Comparison of ENCODE assay signal across 15 cellular contexts in the genomic region with DNA sequence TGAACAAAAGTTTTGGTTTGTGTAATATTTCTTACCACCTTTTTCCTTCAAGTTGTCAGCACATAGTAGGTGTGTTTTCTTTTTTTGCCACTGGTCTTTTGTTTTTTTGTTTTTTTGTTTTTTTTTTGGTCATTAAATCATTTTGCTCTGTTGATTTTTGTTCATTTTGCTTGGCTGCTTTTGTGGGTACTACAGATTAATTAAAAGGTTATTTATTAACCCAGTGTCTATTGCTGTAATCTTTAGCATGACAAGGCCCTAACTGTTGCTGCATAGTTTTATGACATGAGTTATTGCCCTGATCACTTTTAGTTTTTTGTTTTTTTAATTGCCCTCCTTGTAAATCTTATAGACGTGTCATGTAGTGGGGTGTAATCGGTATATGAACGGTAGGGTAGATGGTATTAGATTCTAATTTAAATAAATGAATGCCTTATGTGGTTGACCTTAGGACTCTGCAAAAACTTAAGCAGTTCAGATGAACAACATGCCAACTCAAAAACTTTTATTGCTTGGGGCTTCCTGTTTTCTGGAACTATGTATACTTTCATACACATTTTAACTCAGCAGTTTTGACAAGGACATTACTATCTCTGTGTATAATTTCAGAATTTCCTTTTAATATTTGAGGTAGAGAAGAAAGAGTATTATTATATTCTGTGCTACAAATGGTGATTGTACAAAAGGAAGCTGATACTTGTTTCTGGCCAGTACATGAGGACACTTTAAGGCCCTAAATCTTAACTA. TPM values are rescaled to one million over a fixed set of nuclear protein-coding genes. Genes with fewer than 3 reads are reported as not detected.
DNase-seq lines count a peak whose midpoint lies in the region; ATAC-seq and TF ChIP-seq lines count a peak whose summit lies in the region.
"Had no signal": no experiment of that assay in that cellular context is flagged by ENCODE, and none has a peak within 500 bp of the region (broad histone marks: within the 10 kb centered on the region; RNA-seq: fewer than 3 reads in every experiment).

No MANE protein-coding gene starts in this region.

- no peaks in the 10 kb centered on the region for H3K9me3 Mint-ChIP-seq in activated naive CD4-positive, alpha-beta T cell treated with anti-CD3 and anti-CD28 coated beads for 36 hours
- H3K9me3 Mint-ChIP-seq in activated naive CD4-positive, alpha-beta T cell treated with anti-CD3 and anti-CD28 coated beads, Interleukin-2, amount 50 U/mL, for 72 hours, result no peaks in the 10 kb centered on the region
- no peaks in the 10 kb centered on the region for H3K9me3 Mint-ChIP-seq in activated naive CD8-positive, alpha-beta T cell treated with anti-CD3 and anti-CD28 coated beads, Interleukin-2, amount 50 U/mL, for 24 hours
- H3K9me3 Mint-ChIP-seq: activated naive CD8-positive, alpha-beta T cell treated with anti-CD3 and anti-CD28 coated beads, Interleukin-2, amount 10 ng/mL, durations not matched to agents 7 days and 5 days had no signal

- H3K27me3 ChIP-seq in left lung (no peaks in the 10 kb centered on the region), transverse colon (no peaks in the 10 kb centered on the region), suprapubic skin (no peaks in the 10 kb centered on the region)
- H3K27me3 ChIP-seq: Peyer's patch, upper lobe of right lung had no signal

- peaks cover 73% of the 10 kb centered on the region for H3K36me3 Mint-ChIP-seq in activated naive CD4-positive, alpha-beta T cell treated with anti-CD3 and anti-CD28 coated beads for 36 hours (ENCODE audit: low read depth)
- H3K36me3 Mint-ChIP-seq in activated naive CD4-positive, alpha-beta T cell treated with anti-CD3 and anti-CD28 coated beads, Interleukin-2, amount 50 U/mL, for 72 hours, result peaks cover 44 to 88% of the 10 kb centered on the region in 2 donors
- H3K36me3 Mint-ChIP-seq in activated naive CD8-positive, alpha-beta T cell treated with anti-CD3 and anti-CD28 coated beads, Interleukin-2, amount 50 U/mL, for 24 hours (ENCODE audit: low read depth), result peaks cover 90% of the 10 kb centered on the region

- peaks cover 64% of the 10 kb centered on the region for H3K4me1 Mint-ChIP-seq in activated naive CD4-positive, alpha-beta T cell treated with anti-CD3 and anti-CD28 coated beads for 36 hours (ENCODE audit: low read depth)
- H3K4me1 Mint-ChIP-seq in activated naive CD8-positive, alpha-beta T cell treated with anti-CD3 and anti-CD28 coated beads, Interleukin-2, amount 50 U/mL, for 24 hours, result peaks cover 67% of the 10 kb centered on the region

- TF ChIP-seq CTCF in left lung (IDR thresholded peaks at IDR 0.05) (no peak), transverse colon (IDR thresholded peaks at IDR 0.05) (peak in 1 of 5 experiments; percentile 39), suprapubic skin (IDR thresholded peaks at IDR 0.05) (no peak)

- H3K4me3 Mint-ChIP-seq in activated naive CD4-positive, alpha-beta T cell treated with anti-CD3 and anti-CD28 coated beads for 36 hours, result no peak overlapping the region
- H3K4me3 Mint-ChIP-seq in activated naive CD8-positive, alpha-beta T cell treated with anti-CD3 and anti-CD28 coated beads, Interleukin-2, amount 50 U/mL, for 24 hours, result no peak overlapping the region
- H3K4me3 Mint-ChIP-seq: activated naive CD8-positive, alpha-beta T cell treated with anti-CD3 and anti-CD28 coated beads, Interleukin-2, amount 10 ng/mL, durations not matched to agents 7 days and 5 days had no signal

- no peak for DNase-seq in activated naive CD4-positive, alpha-beta T cell treated with anti-CD3 and anti-CD28 coated beads for 36 hours
- DNase-seq in activated naive CD4-positive, alpha-beta T cell treated with anti-CD3 and anti-CD28 coated beads, Interleukin-2, amount 50 U/mL, for 72 hours (ENCODE audit: low spot score in 2 of 2), result no peak
- DNase-seq in activated naive CD8-positive, alpha-beta T cell treated with anti-CD3 and anti-CD28 coated beads, Interleukin-2, amount 50 U/mL, for 24 hours, result no peak
- DNase-seq in left lung (no peak), transverse colon (no peak), suprapubic skin (ENCODE audit: low spot score in 2 of 2) (no peak)
- no peak for DNase-seq in stimulated activated CD4-positive, alpha-beta T cell treated with anti-CD3 and anti-CD28 coated beads, Interleukin-4, amount 100 ng/mL, for 4 hours
- DNase-seq: activated naive CD8-positive, alpha-beta T cell treated with anti-CD3 and anti-CD28 coated beads, Interleukin-2, amount 10 ng/mL, durations not matched to agents 7 days and 5 days; NCI-H526 treated with DMSO at 0.1 percent for 48 hours; occipital lobe; Peyer's patch; upper lobe of right lung had no signal

- peak overlapping the region; percentile 32 for H3K27ac Mint-ChIP-seq in activated naive CD4-positive, alpha-beta T cell treated with anti-CD3 and anti-CD28 coated beads for 36 hours
- H3K27ac Mint-ChIP-seq in activated naive CD4-positive, alpha-beta T cell treated with anti-CD3 and anti-CD28 coated beads, Interleukin-2, amount 50 U/mL, for 72 hours, result peak overlapping the region in 1 of 2 donors; percentile 79
- H3K27ac Mint-ChIP-seq in activated naive CD8-positive, alpha-beta T cell treated with anti-CD3 and anti-CD28 coated beads, Interleukin-2, amount 50 U/mL, for 24 hours, result peak overlapping the region; percentile 16

- TF ChIP-seq POLR2A in transverse colon (IDR thresholded peaks at IDR 0.05) (no peak), GM18505 (IDR thresholded peaks at IDR 0.05; ENCODE audit: borderline replicate concordance, extremely low read depth, insufficient read depth, insufficient read length) (no peak), suprapubic skin (IDR thresholded peaks at IDR 0.05) (no peak)

- no peak for TF ChIP-seq EP300 in transverse colon (IDR thresholded peaks at IDR 0.05; ENCODE audit: low read depth)
- TF ChIP-seq EP300 in suprapubic skin (IDR thresholded peaks at IDR 0.05), result no peak

- H3K9me3 ChIP-seq in left lung (no peaks in the 10 kb centered on the region), transverse colon (no peaks in the 10 kb centered on the region), suprapubic skin (no peaks in the 10 kb centered on the region)
- H3K9me3 ChIP-seq: Peyer's patch, upper lobe of right lung had no signal

- H3K27me3 Mint-ChIP-seq in activated naive CD4-positive, alpha-beta T cell treated with anti-CD3 and anti-CD28 coated beads for 36 hours (ENCODE audit: low read depth), result no peaks in the 10 kb centered on the region
- no peaks in the 10 kb centered on the region for H3K27me3 Mint-ChIP-seq in activated naive CD8-positive, alpha-beta T cell treated with anti-CD3 and anti-CD28 coated beads, Interleukin-2, amount 50 U/mL, for 24 hours
- H3K27me3 Mint-ChIP-seq: activated naive CD8-positive, alpha-beta T cell treated with anti-CD3 and anti-CD28 coated beads, Interleukin-2, amount 10 ng/mL, durations not matched to agents 7 days and 5 days had no signal

- peaks cover 16 to 55% of the 10 kb centered on the region in 2 donors for H3K4me1 ChIP-seq in left lung
- peaks cover 28 to 69% (median 41%) of the 10 kb centered on the region in 4 donors for H3K4me1 ChIP-seq in transverse colon
- H3K4me1 ChIP-seq in suprapubic skin, result peaks cover 50% of the 10 kb centered on the region

- WGBS in transverse colon (ENCODE audit: low coverage in 1 of 2), 2 donors, result 35% methylated on average over 3 of the region's 3 CpGs
- 55% methylated on average over 3 of the region's 3 CpGs for WGBS in suprapubic skin

- no peak for ATAC-seq in activated naive CD4-positive, alpha-beta T cell treated with anti-CD3 and anti-CD28 coated beads, Interleukin-2, amount 50 U/mL, for 72 hours
- no peak for ATAC-seq in activated naive CD8-positive, alpha-beta T cell treated with anti-CD3 and anti-CD28 coated beads, Interleukin-2, amount 50 U/mL, for 24 hours
- ATAC-seq in left lung (peak; percentile 20), GM18505 (IDR thresholded peaks at IDR 0.05; ENCODE audit: unreplicated experiment) (no peak)
- ATAC-seq: upper lobe of right lung had no signal

- H3K4me3 ChIP-seq in left lung, result no peak overlapping the region
- no peak overlapping the region for H3K4me3 ChIP-seq in transverse colon
- no peak overlapping the region for H3K4me3 ChIP-seq in suprapubic skin
- H3K4me3 ChIP-seq: lung, Peyer's patch, upper lobe of right lung had no signal

- in situ Hi-C loops in transverse colon (cut with MboI; ENCODE audit: low pct_ligation_motif_present in 1 of 4, low pct_unique_long_range_greater_than_20kb in 1 of 4, low sequenced_read_pairs in 3 of 4), result loop anchor here in 1 of 4 donors (25.0 kb wide), 1 partner anchor 111 kb away; the partner anchor contains the start of gene AP1B1

- no peak overlapping the region for H3K27ac ChIP-seq in left lung
- H3K27ac ChIP-seq in transverse colon, result peak overlapping the region; percentile 41 to 59 (median 45)
- H3K27ac ChIP-seq in suprapubic skin, result no peak overlapping the region
- H3K27ac ChIP-seq: Peyer's patch, upper lobe of right lung had no signal

- CTCF ChIA-PET in activated naive CD4-positive, alpha-beta T cell treated with anti-CD3 and anti-CD28 coated beads for 36 hours (lab: Charles Lee), result no interaction called here

- peaks cover 0 to 94% of the 10 kb centered on the region in 2 donors for H3K36me3 ChIP-seq in left lung
- peaks cover 0 to 67% (median 23%) of the 10 kb centered on the region in 4 donors for H3K36me3 ChIP-seq in transverse colon
- H3K36me3 ChIP-seq in suprapubic skin, result peaks cover 81% of the 10 kb centered on the region

- intact Hi-C loops in activated naive CD4-positive, alpha-beta T cell treated with anti-CD3 and anti-CD28 coated beads for 36 hours (cut with micrococcal nuclease), result no loop called here
- intact Hi-C loops in left lung (cut with DNase I) (no loop called here), transverse colon (cut with DNase I; ENCODE audit: low total_unique reads) (no loop called here)

RNA-seq across cellular contexts. Expression of gene EWSR1, which starts 7.9 kb away (rescaled TPM):
- 100 to 1,000 TPM; 274 to 303 TPM for total RNA-seq in activated naive CD4-positive, alpha-beta T cell treated with anti-CD3 and anti-CD28 coated beads for 36 hours
- total RNA-seq in activated naive CD4-positive, alpha-beta T cell treated with anti-CD3 and anti-CD28 coated beads, Interleukin-2, amount 50 U/mL, for 72 hours, result 100 to 1,000 TPM; 257 to 320 TPM
- total RNA-seq in left lung (100 to 1,000 TPM; 125 to 189 TPM), transverse colon (100 to 1,000 TPM; 196 to 318 (median 205) TPM), suprapubic skin (100 to 1,000 TPM; 132 to 308 (median 170) TPM)

RNA-seq across cellular contexts. Expression of gene RHBDD3, which starts 8.2 kb away (rescaled TPM):
- 10 to 100 TPM; 17.6 to 20.5 TPM for total RNA-seq in activated naive CD4-positive, alpha-beta T cell treated with anti-CD3 and anti-CD28 coated beads for 36 hours
- total RNA-seq in activated naive CD4-positive, alpha-beta T cell treated with anti-CD3 and anti-CD28 coated beads, Interleukin-2, amount 50 U/mL, for 72 hours, result 10 to 100 TPM; 19.6 to 29.5 TPM
- total RNA-seq in left lung (10 to 100 TPM; 24.1 to 34.7 TPM), transverse colon (100 to 1,000 TPM in 1 of 4 donors, 10 to 100 TPM in 3; 20.9 to 131 (median 31.5) TPM), suprapubic skin (10 to 100 TPM; 10.1 to 22.7 (median 17.2) TPM)

RNA-seq across cellular contexts. Expression of gene GAS2L1, which starts 30.5 kb away (rescaled TPM):
- total RNA-seq in activated naive CD4-positive, alpha-beta T cell treated with anti-CD3 and anti-CD28 coated beads for 36 hours, result under 1 TPM; 0.12 to 0.26 TPM
- total RNA-seq in activated naive CD4-positive, alpha-beta T cell treated with anti-CD3 and anti-CD28 coated beads, Interleukin-2, amount 50 U/mL, for 72 hours, result 1 to 10 TPM in 1 of 2 donors, under 1 TPM in 1; 0.36 to 1.5 TPM
- total RNA-seq in left lung, result 10 to 100 TPM; 30.6 to 32.6 TPM
- total RNA-seq in transverse colon, result 10 to 100 TPM; 21.1 to 81.0 (median 43.6) TPM
- 10 to 100 TPM; 49.0 to 94.8 (median 85.4) TPM for total RNA-seq in suprapubic skin

RNA-seq across cellular contexts. Expression of gene RASL10A, which starts 39.5 kb away (rescaled TPM):
- total RNA-seq in activated naive CD4-positive, alpha-beta T cell treated with anti-CD3 and anti-CD28 coated beads for 36 hours, result not detected
- total RNA-seq in activated naive CD4-positive, alpha-beta T cell treated with anti-CD3 and anti-CD28 coated beads, Interleukin-2, amount 50 U/mL, for 72 hours, result under 1 TPM; 0.20 to 0.78 TPM
- total RNA-seq in left lung, result 1 to 10 TPM in 1 of 2 donors, under 1 TPM in 1; 0.96 to 1.8 TPM
- 1 to 10 TPM in 3 of 4 donors, not detected in 1; 1.2 to 5.0 (median 2.4) TPM for total RNA-seq in transverse colon
- total RNA-seq in suprapubic skin, result 1 to 10 TPM in 2 of 4 donors, under 1 TPM in 2; 0.34 to 1.7 (median 0.95) TPM
- total RNA-seq: cerebellum had no signal

Comparison
In these comparisons a context has a peak if more than half of its experiments do, and no peak if none do; other contexts are left out.
1. H3K27ac ChIP-seq: peak in transverse colon (4 of 4); none in left lung (0 of 2) and suprapubic skin (single experiment).
2. RNA of gene GAS2L1, which starts 30.5 kb away (total RNA-seq): 49.0 to 94.8 TPM in suprapubic skin, 21.1 to 81.0 TPM in transverse colon and 30.6 to 32.6 TPM in left lung; 0.36 to 1.5 TPM in activated naive CD4-positive, alpha-beta T cell treated with anti-CD3 and anti-CD28 coated beads, Interleukin-2, amount 50 U/mL, for 72 hours and 0.12 to 0.26 TPM in activated naive CD4-positive, alpha-beta T cell treated with anti-CD3 and anti-CD28 coated beads for 36 hours; every median in the first group is over 4 times any median in the second.